12 cellular contexts compared by ENCODE assay signal in the genomic region with DNA sequence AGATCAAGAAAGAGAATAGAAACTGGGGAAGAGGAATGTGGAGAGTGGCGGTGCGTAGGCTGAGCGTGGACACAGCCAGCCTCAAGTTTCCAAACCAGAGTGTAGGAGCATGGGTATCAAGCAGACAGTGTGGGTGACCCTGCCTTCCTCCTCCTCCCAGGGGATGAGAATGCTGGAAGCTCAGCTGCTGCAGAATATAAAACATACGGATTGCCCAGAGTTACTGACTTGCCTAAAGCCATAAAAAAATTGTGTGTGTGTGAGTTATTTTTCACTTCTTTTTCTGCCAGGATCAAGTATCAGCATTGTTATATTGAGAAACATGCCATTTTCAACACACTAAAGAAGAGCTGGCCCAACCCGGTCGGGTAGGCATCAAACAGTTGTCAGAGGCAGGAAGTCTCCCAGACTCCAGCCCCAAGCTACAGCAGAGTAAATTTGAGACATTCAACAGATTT.
DNase-seq lines count a peak whose midpoint lies in the region; ATAC-seq and TF ChIP-seq lines count a peak whose summit lies in the region.
"Had no signal": no experiment of that assay in that cellular context is flagged by ENCODE, and none has a peak within 500 bp of the region (broad histone marks: within the 10 kb centered on the region; RNA-seq: fewer than 3 reads in every experiment).

No MANE protein-coding gene starts in this region.

- ATAC-seq in gastrocnemius medialis (peak; percentile 47 to 65), GM21367 (IDR thresholded peaks at IDR 0.05; ENCODE audit: unreplicated experiment) (no peak)
- ATAC-seq: natural killer cell treated with Interleukin-12 subunit alpha and Interleukin-12 subunit beta and Interleukin-15 and Interleukin-18, amount 100 ng/mL, for 72 hours had no signal

- TF ChIP-seq POLR2A in gastrocnemius medialis (IDR thresholded peaks at IDR 0.05) = no peak

- intact Hi-C loops in gastrocnemius medialis (cut with DNase I; ENCODE audit: low total_unique reads) = no loop called here

- TF ChIP-seq CTCF in gastrocnemius medialis (IDR thresholded peaks at IDR 0.05 in 4 of 5, conservative IDR thresholded peaks at IDR 0.05 in 1 of 5) = no peak
- no peak for TF ChIP-seq CTCF in GM10248 (IDR thresholded peaks at IDR 0.05; ENCODE audit: control extremely low read depth, extremely low read depth, low read depth, missing control alignments)
- TF ChIP-seq CTCF in GM13977 (IDR thresholded peaks at IDR 0.05; ENCODE audit: extremely low read depth, insufficient read depth, missing control alignments) = no peak

- H3K9me2 ChIP-seq in GM23248 (ENCODE audit: insufficient read depth) = no peaks in the 10 kb centered on the region

- no peaks in the 10 kb centered on the region for H3K9me3 ChIP-seq in GM23248 (ENCODE audit: low read depth)
- H3K9me3 ChIP-seq in adipocyte (ENCODE audit: control insufficient read depth, low read length) = no peaks in the 10 kb centered on the region
- no peaks in the 10 kb centered on the region for H3K9me3 ChIP-seq in gastrocnemius medialis

- H3K27me3 ChIP-seq in GM23248 (replicated peaks; ENCODE audit: insufficient read depth) = no peaks in the 10 kb centered on the region
- H3K27me3 ChIP-seq in adipocyte (replicated peaks; ENCODE audit: control insufficient read depth, insufficient read depth, low read length) = no peaks in the 10 kb centered on the region
- H3K27me3 ChIP-seq in gastrocnemius medialis = no peaks in the 10 kb centered on the region

- H3K27ac ChIP-seq in GM23248 (peak overlapping the region; percentile 15), gastrocnemius medialis (no peak overlapping the region)
- H3K27ac ChIP-seq: epithelial cell of prostate had no signal

- H3F3A ChIP-seq in GM23248 (ENCODE audit: insufficient read depth) = peaks cover 9% of the 10 kb centered on the region

- H2AFZ ChIP-seq in GM23248 = peak overlapping the region; percentile 84

- H3K4me3 ChIP-seq in GM23248 (peak overlapping the region; percentile 31; the same call in 1 of the 2 replicates), adipocyte (ENCODE audit: low read length) (peak overlapping the region; percentile 65), gastrocnemius medialis (peak overlapping the region in 1 of 4 donors; percentile 20)

- no peaks in the 10 kb centered on the region for H4K20me1 ChIP-seq in GM23248 (ENCODE audit: insufficient read depth)

- WGBS in GM23248 (ENCODE audit: low coverage in 1 of 2, low lambda C conversion rate in 2 of 2, missing lambda C conversion rate in 2 of 2), 2 experiments = 2 to 8% methylated on average over 6 of the region's 6 CpGs

- in situ Hi-C loops in GM23248 (cut with MboI) (no loop called here), gastrocnemius medialis (cut with MboI; ENCODE audit: low sequenced_read_pairs in 4 of 4) (no loop called here), GM13977 (cut with MboI; ENCODE audit: low pct_unique_long_range_greater_than_20kb, low sequenced_read_pairs, unreplicated experiment) (no loop called here)

- H3K4me1 ChIP-seq in GM23248 (ENCODE audit: insufficient read depth) (peaks cover 12% of the 10 kb centered on the region), adipocyte (ENCODE audit: control insufficient read depth, insufficient read depth, low read length) (peaks cover 13% of the 10 kb centered on the region), gastrocnemius medialis (peaks cover 0 to 4% of the 10 kb centered on the region in 2 donors)

- H3K9ac ChIP-seq in GM23248 (no peak overlapping the region), adipocyte (ENCODE audit: low read length) (peak overlapping the region; percentile 41)

- DNase-seq in GM23248 (peak; percentile 56), adipocyte (ENCODE audit: low read depth) (peak; percentile 1), iPS-NIHi11 (ENCODE audit: low spot score) (peak; percentile 12), gastrocnemius medialis (peak in 1 of 2 donors; percentile 33), GM10248 (ENCODE audit: extremely low spot score) (no peak), GM13977 (ENCODE audit: low spot score) (no peak)
- DNase-seq in effector CD4-positive, alpha-beta T cell = no peak
- DNase-seq: NCI-H2081, T-helper 1 cell had no signal

- H3K36me3 ChIP-seq in GM23248 (ENCODE audit: low read depth) = no peaks in the 10 kb centered on the region
- no peaks in the 10 kb centered on the region for H3K36me3 ChIP-seq in adipocyte (ENCODE audit: control insufficient read depth, insufficient read depth, low read length, severe bottlenecking)
- H3K36me3 ChIP-seq in gastrocnemius medialis = no peaks in the 10 kb centered on the region

- H3K79me2 ChIP-seq in GM23248 (ENCODE audit: insufficient read depth) = no peaks in the 10 kb centered on the region

- peak overlapping the region; percentile 74 for H3K4me2 ChIP-seq in GM23248 (ENCODE audit: unreplicated experiment)

- CTCF ChIA-PET in GM10248 (lab: Yijun Ruan, JAX) = interaction anchor here (0.8 to 1.5 kb wide), 2 partner anchors 9 to 399 kb away, joined by 3 to 7 read pairs; no protein-coding TSS in a partner anchor

- POLR2A ChIA-PET in GM10248 (lab: Yijun Ruan, JAX) = no interaction called here

Comparison
In these comparisons a context has a peak if more than half of its experiments do, and no peak if none do; other contexts are left out.
1. DNase-seq: peak in GM23248 (single experiment), adipocyte (single experiment) and iPS-NIHi11 (single experiment); none in effector CD4-positive, alpha-beta T cell (single experiment), GM10248 (single experiment) and GM13977 (single experiment).